Comparison of ENCODE assay signal across 11 cellular contexts in the genomic region with DNA sequence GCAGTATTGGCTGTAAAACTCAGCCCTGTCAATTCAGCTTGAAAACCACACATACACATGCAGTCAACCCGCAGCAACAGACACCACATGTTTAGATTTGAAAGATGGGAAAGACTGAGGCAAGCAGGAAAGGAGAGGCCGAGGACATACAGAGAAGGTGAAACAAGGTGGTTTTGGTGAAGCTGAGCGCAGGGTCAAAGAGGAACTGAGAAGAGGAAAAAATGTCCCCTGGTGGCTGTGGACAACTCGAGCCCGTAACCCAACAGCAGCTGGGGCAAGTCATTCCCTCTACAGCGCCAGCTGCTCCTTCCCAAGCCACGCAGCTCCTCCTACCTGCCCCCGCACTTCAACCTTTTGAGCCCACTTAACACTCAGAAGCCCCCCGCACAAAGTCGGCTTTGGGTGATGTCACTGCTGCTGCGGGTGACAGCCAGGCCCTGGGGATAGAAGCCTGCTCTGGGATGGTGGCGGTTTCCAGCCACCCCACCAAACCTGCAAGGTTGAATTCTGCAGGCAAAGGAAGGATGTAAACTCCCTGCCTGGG.
DNase-seq lines count a peak whose midpoint lies in the region; ATAC-seq and TF ChIP-seq lines count a peak whose summit lies in the region.
"Had no signal": no experiment of that assay in that cellular context is flagged by ENCODE, and none has a peak within 500 bp of the region (broad histone marks: within the 10 kb centered on the region; RNA-seq: fewer than 3 reads in every experiment).

No MANE protein-coding gene starts in this region.

- peak; percentile 72 for ATAC-seq in GM18520 (IDR thresholded peaks at IDR 0.05; ENCODE audit: unreplicated experiment)
- peak; percentile 74 for ATAC-seq in GM21786 (IDR thresholded peaks at IDR 0.05; ENCODE audit: unreplicated experiment)
- ATAC-seq in psoas muscle, result no peak

- H3K27ac ChIP-seq in Karpas-422 (ENCODE audit: low read length) (peak overlapping the region; percentile 73), psoas muscle (peak overlapping the region; percentile 51)
- H3K27ac ChIP-seq: thyroid gland had no signal

- H3K9me2 ChIP-seq in Karpas-422 (replicated peaks; ENCODE audit: insufficient read depth, low read length), result no peaks in the 10 kb centered on the region

- H3K4me1 ChIP-seq in Karpas-422 (ENCODE audit: low read length), result peaks cover 72% of the 10 kb centered on the region
- peaks cover 76% of the 10 kb centered on the region for H3K4me1 ChIP-seq in psoas muscle

- H3K9ac ChIP-seq in Karpas-422 (ENCODE audit: low read length), result peak overlapping the region; percentile 37

- peaks cover 96% of the 10 kb centered on the region for H3K79me2 ChIP-seq in Karpas-422 (ENCODE audit: low read length)

- H3K9me3 ChIP-seq in Karpas-422 (ENCODE audit: low read length) (no peaks in the 10 kb centered on the region), psoas muscle (no peaks in the 10 kb centered on the region)
- H3K9me3 ChIP-seq: thyroid gland had no signal

- 50 to 67% (median 54%) methylated on average over 12 of the region's 12 CpGs for WGBS in psoas muscle, 3 donors

- H3K36me3 ChIP-seq in Karpas-422 (ENCODE audit: insufficient read depth, low read length), result no peaks in the 10 kb centered on the region
- no peaks in the 10 kb centered on the region for H3K36me3 ChIP-seq in psoas muscle (ENCODE audit: insufficient read depth in 1 of 2, low read depth in 1 of 2)
- no peaks in the 10 kb centered on the region for H3K36me3 ChIP-seq in H7 (replicated peaks; ENCODE audit: control insufficient read depth, insufficient read depth, low read length)
- H3K36me3 ChIP-seq: thyroid gland had no signal

- peak overlapping the region; percentile 51 for H3K4me2 ChIP-seq in Karpas-422 (ENCODE audit: low read depth, low read length, poor library complexity, severe bottlenecking)

- no peak overlapping the region for H2AFZ ChIP-seq in Karpas-422 (ENCODE audit: low read length)

- DNase-seq in Karpas-422, result peak; percentile 69
- DNase-seq in psoas muscle, result no peak
- DNase-seq in NCI-H1436 treated with DMSO at 0.1 percent for 48 hours (lab: John Stamatoyannopoulos, UW), result no peak
- no peak for DNase-seq in H7
- DNase-seq in KG1 (lab: John Stamatoyannopoulos, UW), result no peak
- no peak for DNase-seq in OCI-M2 (lab: John Stamatoyannopoulos, UW; ENCODE audit: unreplicated experiment)
- DNase-seq: erythroblast, NCI-H510A treated with DMSO at 0.1 percent for 48 hours, thyroid gland had no signal

- H3K27me3 ChIP-seq in Karpas-422 (ENCODE audit: low read length), result no peaks in the 10 kb centered on the region
- H3K27me3 ChIP-seq in psoas muscle (ENCODE audit: insufficient read depth in 3 of 3, low read length in 2 of 3), result no peaks in the 10 kb centered on the region
- no peaks in the 10 kb centered on the region for H3K27me3 ChIP-seq in H7 (ENCODE audit: control insufficient read depth, insufficient read depth, low read length)
- H3K27me3 ChIP-seq: thyroid gland had no signal

- H3K4me3 ChIP-seq in Karpas-422 (ENCODE audit: low read length) (peak overlapping the region; percentile 17; the same call in 1 of the 2 replicates), psoas muscle (no peak overlapping the region), H7 (ENCODE audit: insufficient read depth, low read depth, low read length) (no peak overlapping the region)
- H3K4me3 ChIP-seq: thyroid gland had no signal

- H4K20me1 ChIP-seq in Karpas-422 (ENCODE audit: insufficient read depth, low read depth, low read length), result no peaks in the 10 kb centered on the region

- intact Hi-C loops in psoas muscle (cut with DNase I), result loop anchor here in 1 of 2 donors (5.0 kb wide), 1 partner anchor 60 kb away; no protein-coding TSS in a partner anchor

- TF ChIP-seq CTCF in psoas muscle (IDR thresholded peaks at IDR 0.05), result no peak

Comparison
In these comparisons a context has a peak if more than half of its experiments do, and no peak if none do; other contexts are left out.
1. ATAC-seq: peak in GM18520 (single experiment) and GM21786 (single experiment); none in psoas muscle (0 of 4).